ENCODE assay signal across 3 cellular contexts in the genomic region with DNA sequence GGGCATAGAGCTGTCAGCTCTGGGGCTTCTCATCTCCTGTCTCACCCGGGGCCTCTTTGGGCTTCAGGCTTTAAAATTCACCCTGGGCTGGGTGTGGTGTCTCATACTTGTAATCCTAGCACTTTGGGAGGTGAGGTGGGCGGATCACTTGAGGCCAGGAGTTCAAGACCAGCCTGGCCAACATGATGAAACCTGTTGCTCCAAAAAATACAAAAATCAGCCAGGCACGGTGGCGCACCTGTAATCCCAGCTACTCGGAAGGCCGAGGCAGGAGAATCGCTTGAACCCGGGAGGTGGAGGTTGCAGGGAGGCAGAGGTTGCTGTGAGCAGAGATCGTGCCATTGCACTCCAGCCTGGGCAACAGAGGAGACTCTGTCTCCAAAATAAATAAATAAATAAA. TPM values are rescaled to one million over a fixed set of nuclear protein-coding genes. Genes with fewer than 3 reads are reported as not detected.
"Had no signal": no experiment of that assay in that cellular context is flagged by ENCODE, and none has a peak within 500 bp of the region (broad histone marks: within the 10 kb centered on the region; RNA-seq: fewer than 3 reads in every experiment).

No MANE protein-coding gene starts in this region.

RNA-seq across cellular contexts. Expression of gene ATP1A3, which starts 46.5 kb away (rescaled TPM):
- total RNA-seq: aorta, breast epithelium, bronchial epithelial cell had no signal
